Comparison of ENCODE assay signal across 21 cellular contexts in the genomic region with DNA sequence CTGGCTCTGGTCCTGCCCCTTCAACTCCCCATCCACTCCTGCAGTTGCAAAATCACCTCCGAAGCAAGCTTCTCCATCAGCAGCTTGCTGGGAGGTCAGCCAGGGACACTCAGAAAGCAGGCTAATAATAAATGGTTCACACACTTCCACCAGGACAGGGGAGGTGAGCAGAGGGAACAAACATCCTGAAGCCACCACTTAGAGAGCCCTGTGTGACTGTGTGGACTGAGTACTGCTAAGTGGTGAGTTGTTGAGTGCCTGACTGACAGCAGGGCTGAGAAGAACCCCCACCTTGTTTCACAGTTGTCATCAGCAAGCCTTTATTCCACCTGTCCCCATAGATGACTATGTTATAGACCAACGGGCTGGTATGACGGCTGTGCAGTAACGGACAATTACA.
DNase-seq lines count a peak whose midpoint lies in the region; ATAC-seq and TF ChIP-seq lines count a peak whose summit lies in the region.
"Had no signal": no experiment of that assay in that cellular context is flagged by ENCODE, and none has a peak within 500 bp of the region (broad histone marks: within the 10 kb centered on the region; RNA-seq: fewer than 3 reads in every experiment).

No MANE protein-coding gene starts in this region.

- no peak overlapping the region for H3K4me3 ChIP-seq in heart right ventricle
- H3K4me3 ChIP-seq in left ventricle myocardium inferior = no peak overlapping the region
- H3K4me3 ChIP-seq: BLaER1, GM12878, GM23248, HAP-1 had no signal

- ATAC-seq in Right ventricle myocardium inferior (peak; percentile 72), heart right ventricle (peak in 6 of 8 donors; percentile 33 to 89 (median 66)), left ventricle myocardium superior (peak; percentile 99)
- ATAC-seq: CD8-positive, alpha-beta T cell; GM12878 had no signal

- H3K27me3 ChIP-seq in heart right ventricle (no peaks in the 10 kb centered on the region), left ventricle myocardium inferior (ENCODE audit: low read depth) (no peaks in the 10 kb centered on the region)
- H3K27me3 ChIP-seq: BLaER1 had no signal

- H3K9me3 ChIP-seq in heart right ventricle (peaks cover 0 to 11% (median 0%) of the 10 kb centered on the region in 11 donors), left ventricle myocardium inferior (replicated peaks) (peaks cover 17% of the 10 kb centered on the region)
- H3K9me3 ChIP-seq: BLaER1, Caco-2, HAP-1 had no signal

- H3K4me1 ChIP-seq in heart right ventricle = no peaks in the 10 kb centered on the region
- no peaks in the 10 kb centered on the region for H3K4me1 ChIP-seq in left ventricle myocardium inferior
- H3K4me1 ChIP-seq: Caco-2, HAP-1 had no signal

- no peak for DNase-seq in Right ventricle myocardium inferior (ENCODE audit: missing footprints)
- DNase-seq in cardiac septum (ENCODE audit: low spot score) = no peak
- peak in 1 of 2 donors; percentile 13 for DNase-seq in heart right ventricle
- DNase-seq in left ventricle myocardium inferior = no peak
- no peak for DNase-seq in left ventricle myocardium superior
- no peak for DNase-seq in head of caudate nucleus
- no peak for DNase-seq in DMS 273 (lab: John Stamatoyannopoulos, UW; ENCODE audit: unreplicated experiment)
- DNase-seq: Caco-2; CD4-positive, CD25-positive, alpha-beta regulatory T cell; CD8-positive, alpha-beta T cell; DMS 273 treated with DMSO at 0.1 percent for 48 hours; DMS79; EL; GDM1; GM23248; HFFc6 had no signal

- intact Hi-C loops in Right ventricle myocardium inferior (cut with DNase I) = no loop called here
- intact Hi-C loops in cardiac septum (cut with DNase I) = no loop called here
- intact Hi-C loops in heart right ventricle (cut with DNase I) = no loop called here
- intact Hi-C loops in left ventricle myocardium inferior (cut with micrococcal nuclease) = no loop called here
- intact Hi-C loops in left ventricle myocardium superior (cut with micrococcal nuclease) = no loop called here
- intact Hi-C loops in head of caudate nucleus (cut with DNase I) = no loop called here

- no peak overlapping the region for H3K27ac ChIP-seq in heart right ventricle
- no peak overlapping the region for H3K27ac ChIP-seq in left ventricle myocardium inferior (replicated peaks)
- H3K27ac ChIP-seq: 22Rv1, BLaER1, C4-2B, GM23248 had no signal

- WGBS in heart right ventricle, 2 donors = 47 to 63% methylated on average over 4 of the region's 4 CpGs

- no peaks in the 10 kb centered on the region for H3K36me3 ChIP-seq in heart right ventricle
- H3K36me3 ChIP-seq in left ventricle myocardium inferior = no peaks in the 10 kb centered on the region
- H3K36me3 ChIP-seq: BLaER1, HAP-1 had no signal

- TF ChIP-seq CTCF in heart right ventricle (IDR thresholded peaks at IDR 0.05) (no peak), left ventricle myocardium inferior (IDR thresholded peaks at IDR 0.05; ENCODE audit: borderline replicate concordance) (no peak)
